ENCODE assay signal across 1 cellular context in the genomic region with DNA sequence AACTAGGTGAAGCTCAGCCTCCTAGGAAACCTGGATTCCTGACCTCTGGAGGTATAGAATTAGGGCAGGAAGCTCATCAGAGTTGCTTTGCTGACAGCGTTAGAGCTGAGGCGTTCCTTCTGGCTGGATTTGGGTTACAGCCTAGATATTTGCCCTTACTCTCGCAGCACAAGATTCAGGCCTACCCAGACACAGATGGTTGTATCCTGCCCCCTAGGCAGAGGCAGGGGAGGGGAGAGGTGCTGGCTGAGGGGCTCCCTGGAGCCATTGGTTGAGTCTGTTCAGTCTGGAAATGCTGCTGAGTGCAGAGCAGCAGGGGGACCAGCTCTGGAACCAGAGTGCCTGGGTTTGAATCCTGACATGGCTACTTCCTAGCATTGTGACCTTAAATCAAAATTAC.
TF ChIP-seq lines count a peak whose summit lies in the region.

No MANE protein-coding gene starts in this region.

TF ChIP-seq in GM23338, 12 proteins besides CTCF, POLR2A, EP300 and RAD21 (continued from another document):
- TF ChIP-seq, protein P1, sequence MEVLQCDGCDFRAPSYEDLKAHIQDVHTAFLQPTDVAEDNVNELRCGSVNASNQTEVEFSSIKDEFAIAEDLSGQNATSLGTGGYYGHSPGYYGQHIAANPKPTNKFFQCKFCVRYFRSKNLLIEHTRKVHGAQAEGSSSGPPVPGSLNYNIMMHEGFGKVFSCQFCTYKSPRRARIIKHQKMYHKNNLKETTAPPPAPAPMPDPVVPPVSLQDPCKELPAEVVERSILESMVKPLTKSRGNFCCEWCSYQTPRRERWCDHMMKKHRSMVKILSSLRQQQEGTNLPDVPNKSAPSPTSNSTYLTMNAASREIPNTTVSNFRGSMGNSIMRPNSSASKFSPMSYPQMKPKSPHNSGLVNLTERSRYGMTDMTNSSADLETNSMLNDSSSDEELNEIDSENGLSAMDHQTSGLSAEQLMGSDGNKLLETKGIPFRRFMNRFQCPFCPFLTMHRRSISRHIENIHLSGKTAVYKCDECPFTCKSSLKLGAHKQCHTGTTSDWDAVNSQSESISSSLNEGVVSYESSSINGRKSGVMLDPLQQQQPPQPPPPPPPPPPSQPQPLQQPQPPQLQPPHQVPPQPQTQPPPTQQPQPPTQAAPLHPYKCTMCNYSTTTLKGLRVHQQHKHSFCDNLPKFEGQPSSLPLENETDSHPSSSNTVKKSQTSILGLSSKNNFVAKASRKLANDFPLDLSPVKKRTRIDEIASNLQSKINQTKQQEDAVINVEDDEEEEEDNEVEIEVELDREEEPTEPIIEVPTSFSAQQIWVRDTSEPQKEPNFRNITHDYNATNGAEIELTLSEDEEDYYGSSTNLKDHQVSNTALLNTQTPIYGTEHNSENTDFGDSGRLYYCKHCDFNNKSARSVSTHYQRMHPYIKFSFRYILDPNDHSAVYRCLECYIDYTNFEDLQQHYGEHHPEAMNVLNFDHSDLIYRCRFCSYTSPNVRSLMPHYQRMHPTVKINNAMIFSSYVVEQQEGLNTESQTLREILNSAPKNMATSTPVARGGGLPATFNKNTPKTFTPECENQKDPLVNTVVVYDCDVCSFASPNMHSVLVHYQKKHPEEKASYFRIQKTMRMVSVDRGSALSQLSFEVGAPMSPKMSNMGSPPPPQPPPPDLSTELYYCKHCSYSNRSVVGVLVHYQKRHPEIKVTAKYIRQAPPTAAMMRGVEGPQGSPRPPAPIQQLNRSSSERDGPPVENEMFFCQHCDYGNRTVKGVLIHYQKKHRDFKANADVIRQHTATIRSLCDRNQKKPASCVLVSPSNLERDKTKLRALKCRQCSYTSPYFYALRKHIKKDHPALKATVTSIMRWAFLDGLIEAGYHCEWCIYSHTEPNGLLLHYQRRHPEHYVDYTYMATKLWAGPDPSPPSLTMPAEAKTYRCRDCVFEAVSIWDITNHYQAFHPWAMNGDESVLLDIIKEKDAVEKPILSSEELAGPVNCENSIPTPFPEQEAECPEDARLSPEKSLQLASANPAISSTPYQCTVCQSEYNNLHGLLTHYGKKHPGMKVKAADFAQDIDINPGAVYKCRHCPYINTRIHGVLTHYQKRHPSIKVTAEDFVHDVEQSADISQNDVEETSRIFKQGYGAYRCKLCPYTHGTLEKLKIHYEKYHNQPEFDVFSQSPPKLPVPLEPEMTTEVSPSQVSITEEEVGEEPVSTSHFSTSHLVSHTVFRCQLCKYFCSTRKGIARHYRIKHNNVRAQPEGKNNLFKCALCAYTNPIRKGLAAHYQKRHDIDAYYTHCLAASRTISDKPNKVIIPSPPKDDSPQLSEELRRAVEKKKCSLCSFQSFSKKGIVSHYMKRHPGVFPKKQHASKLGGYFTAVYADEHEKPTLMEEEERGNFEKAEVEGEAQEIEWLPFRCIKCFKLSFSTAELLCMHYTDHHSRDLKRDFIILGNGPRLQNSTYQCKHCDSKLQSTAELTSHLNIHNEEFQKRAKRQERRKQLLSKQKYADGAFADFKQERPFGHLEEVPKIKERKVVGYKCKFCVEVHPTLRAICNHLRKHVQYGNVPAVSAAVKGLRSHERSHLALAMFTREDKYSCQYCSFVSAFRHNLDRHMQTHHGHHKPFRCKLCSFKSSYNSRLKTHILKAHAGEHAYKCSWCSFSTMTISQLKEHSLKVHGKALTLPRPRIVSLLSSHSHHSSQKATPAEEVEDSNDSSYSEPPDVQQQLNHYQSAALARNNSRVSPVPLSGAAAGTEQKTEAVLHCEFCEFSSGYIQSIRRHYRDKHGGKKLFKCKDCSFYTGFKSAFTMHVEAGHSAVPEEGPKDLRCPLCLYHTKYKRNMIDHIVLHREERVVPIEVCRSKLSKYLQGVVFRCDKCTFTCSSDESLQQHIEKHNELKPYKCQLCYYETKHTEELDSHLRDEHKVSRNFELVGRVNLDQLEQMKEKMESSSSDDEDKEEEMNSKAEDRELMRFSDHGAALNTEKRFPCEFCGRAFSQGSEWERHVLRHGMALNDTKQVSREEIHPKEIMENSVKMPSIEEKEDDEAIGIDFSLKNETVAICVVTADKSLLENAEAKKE (CRISPR knock-in tag; IDR thresholded peaks at IDR 0.05): no peak
- TF ChIP-seq ZNF114 (CRISPR knock-in tag; IDR thresholded peaks at IDR 0.05) (no peak), POLR2AphosphoS5 (IDR thresholded peaks at IDR 0.05; ENCODE audit: low read depth) (no peak), STAT1 (IDR thresholded peaks at IDR 0.05; ENCODE audit: unreplicated experiment) (no peak), ZNF331 (CRISPR knock-in tag; IDR thresholded peaks at IDR 0.05; ENCODE audit: low read depth) (no peak), CREB1 (CRISPR knock-in tag; IDR thresholded peaks at IDR 0.05; ENCODE audit: low read depth) (no peak), EZH2phosphoT487 (IDR thresholded peaks at IDR 0.05; ENCODE audit: unreplicated experiment) (no peak), EZH2 (IDR thresholded peaks at IDR 0.05; ENCODE audit: low read depth, unreplicated experiment) (no peak)
- TF ChIP-seq, protein P2, sequence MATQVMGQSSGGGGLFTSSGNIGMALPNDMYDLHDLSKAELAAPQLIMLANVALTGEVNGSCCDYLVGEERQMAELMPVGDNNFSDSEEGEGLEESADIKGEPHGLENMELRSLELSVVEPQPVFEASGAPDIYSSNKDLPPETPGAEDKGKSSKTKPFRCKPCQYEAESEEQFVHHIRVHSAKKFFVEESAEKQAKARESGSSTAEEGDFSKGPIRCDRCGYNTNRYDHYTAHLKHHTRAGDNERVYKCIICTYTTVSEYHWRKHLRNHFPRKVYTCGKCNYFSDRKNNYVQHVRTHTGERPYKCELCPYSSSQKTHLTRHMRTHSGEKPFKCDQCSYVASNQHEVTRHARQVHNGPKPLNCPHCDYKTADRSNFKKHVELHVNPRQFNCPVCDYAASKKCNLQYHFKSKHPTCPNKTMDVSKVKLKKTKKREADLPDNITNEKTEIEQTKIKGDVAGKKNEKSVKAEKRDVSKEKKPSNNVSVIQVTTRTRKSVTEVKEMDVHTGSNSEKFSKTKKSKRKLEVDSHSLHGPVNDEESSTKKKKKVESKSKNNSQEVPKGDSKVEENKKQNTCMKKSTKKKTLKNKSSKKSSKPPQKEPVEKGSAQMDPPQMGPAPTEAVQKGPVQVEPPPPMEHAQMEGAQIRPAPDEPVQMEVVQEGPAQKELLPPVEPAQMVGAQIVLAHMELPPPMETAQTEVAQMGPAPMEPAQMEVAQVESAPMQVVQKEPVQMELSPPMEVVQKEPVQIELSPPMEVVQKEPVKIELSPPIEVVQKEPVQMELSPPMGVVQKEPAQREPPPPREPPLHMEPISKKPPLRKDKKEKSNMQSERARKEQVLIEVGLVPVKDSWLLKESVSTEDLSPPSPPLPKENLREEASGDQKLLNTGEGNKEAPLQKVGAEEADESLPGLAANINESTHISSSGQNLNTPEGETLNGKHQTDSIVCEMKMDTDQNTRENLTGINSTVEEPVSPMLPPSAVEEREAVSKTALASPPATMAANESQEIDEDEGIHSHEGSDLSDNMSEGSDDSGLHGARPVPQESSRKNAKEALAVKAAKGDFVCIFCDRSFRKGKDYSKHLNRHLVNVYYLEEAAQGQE (IDR thresholded peaks at IDR 0.05; ENCODE audit: unreplicated experiment): no peak
- TF ChIP-seq, protein P3, sequence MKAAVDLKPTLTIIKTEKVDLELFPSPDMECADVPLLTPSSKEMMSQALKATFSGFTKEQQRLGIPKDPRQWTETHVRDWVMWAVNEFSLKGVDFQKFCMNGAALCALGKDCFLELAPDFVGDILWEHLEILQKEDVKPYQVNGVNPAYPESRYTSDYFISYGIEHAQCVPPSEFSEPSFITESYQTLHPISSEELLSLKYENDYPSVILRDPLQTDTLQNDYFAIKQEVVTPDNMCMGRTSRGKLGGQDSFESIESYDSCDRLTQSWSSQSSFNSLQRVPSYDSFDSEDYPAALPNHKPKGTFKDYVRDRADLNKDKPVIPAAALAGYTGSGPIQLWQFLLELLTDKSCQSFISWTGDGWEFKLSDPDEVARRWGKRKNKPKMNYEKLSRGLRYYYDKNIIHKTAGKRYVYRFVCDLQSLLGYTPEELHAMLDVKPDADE (IDR thresholded peaks at IDR 0.05): no peak
TF ChIP-seq in GM23338: peak in this region for 0.
